In genomic region chr5:6579535-6579934, GRCh38 we compare ENCODE assay signal across 22 cellular contexts. TPM values are rescaled to one million over a fixed set of nuclear protein-coding genes. Genes with fewer than 3 reads are reported as not detected.
DNase-seq lines count a peak whose midpoint lies in the region; ATAC-seq and TF ChIP-seq lines count a peak whose summit lies in the region.
"Had no signal": no experiment of that assay in that cellular context is flagged by ENCODE, and none has a peak within 500 bp of the region (broad histone marks: within the 10 kb centered on the region; RNA-seq: fewer than 3 reads in every experiment).

No MANE protein-coding gene starts in this region.

- no peaks in the 10 kb centered on the region for H3K27me3 ChIP-seq in right atrium auricular region
- H3K27me3 ChIP-seq in left ventricle myocardium inferior (ENCODE audit: low read depth) = peaks cover 56% of the 10 kb centered on the region
- no peaks in the 10 kb centered on the region for H3K27me3 ChIP-seq in lung (ENCODE audit: control insufficient read depth, insufficient read depth)

- intact Hi-C loops in left ventricle myocardium inferior (cut with micrococcal nuclease) = no loop called here

- no peak overlapping the region for H3K27ac ChIP-seq in right atrium auricular region
- H3K27ac ChIP-seq in left ventricle myocardium inferior (replicated peaks) = no peak overlapping the region
- H3K27ac ChIP-seq in lung (ENCODE audit: low read depth in 1 of 2, low read length in 1 of 2) = no peak overlapping the region
- H3K27ac ChIP-seq: BLaER1 had no signal

- WGBS in lung, 2 donors = 73 to 75% methylated on average over 5 of the region's 5 CpGs

- H3K36me3 ChIP-seq in right atrium auricular region (no peaks in the 10 kb centered on the region), left ventricle myocardium inferior (no peaks in the 10 kb centered on the region), lung (ENCODE audit: control insufficient read depth in 2 of 2, insufficient read depth in 2 of 2, low read length in 2 of 2) (no peaks in the 10 kb centered on the region)
- H3K36me3 ChIP-seq: BE2C, BLaER1 had no signal

- no peaks in the 10 kb centered on the region for H3K9me3 ChIP-seq in right atrium auricular region
- H3K9me3 ChIP-seq in left ventricle myocardium inferior (replicated peaks) = no peaks in the 10 kb centered on the region
- peaks cover 0 to under 1% of the 10 kb centered on the region in 2 donors for H3K9me3 ChIP-seq in lung (ENCODE audit: control insufficient read depth in 2 of 2, insufficient read depth in 1 of 2, low read length in 1 of 2)
- H3K9me3 ChIP-seq: BE2C had no signal

- TF ChIP-seq CTCF in right atrium auricular region (IDR thresholded peaks at IDR 0.05) = no peak
- no peak for TF ChIP-seq CTCF in left ventricle myocardium inferior (IDR thresholded peaks at IDR 0.05; ENCODE audit: borderline replicate concordance)
- TF ChIP-seq CTCF in lung (IDR thresholded peaks at IDR 0.05; ENCODE audit: control extremely low read depth, extremely low read depth) = no peak

- H3K4me1 ChIP-seq in right atrium auricular region (peaks cover 0 to 16% of the 10 kb centered on the region in 2 donors), left ventricle myocardium inferior (peaks cover 24% of the 10 kb centered on the region), lung (ENCODE audit: control insufficient read depth in 2 of 2, insufficient read depth in 2 of 2, low read length in 2 of 2) (peaks cover 0 to 4% of the 10 kb centered on the region in 2 donors)
- H3K4me1 ChIP-seq: BE2C, BLaER1 had no signal

- H3K4me3 ChIP-seq in right atrium auricular region (no peak overlapping the region), left ventricle myocardium inferior (no peak overlapping the region), lung (no peak overlapping the region)
- H3K4me3 ChIP-seq: BLaER1, GM12878 had no signal

- ATAC-seq in lung (ENCODE audit: insufficient read depth, low FRiP score) = no peak
- ATAC-seq: GM12878 had no signal

- DNase-seq in right atrium auricular region (ENCODE audit: low spot score) = peak; percentile 32
- no peak for DNase-seq in left ventricle myocardium inferior
- DNase-seq in lung (ENCODE audit: low spot score) = peak; percentile 15
- DNase-seq in stimulated activated CD4-positive, alpha-beta T cell treated with anti-CD3 and anti-CD28 coated beads, Interleukin-4, amount 100 ng/mL, for 4 hours = no peak
- no peak for DNase-seq in T-helper 1 cell
- DNase-seq: 8988T; ACHN; BE2C; C1 segment of cervical spinal cord; CD4-positive, alpha-beta memory T cell; CD4-positive, CD25-positive, alpha-beta regulatory T cell; CD8-positive, alpha-beta memory T cell; COR-L47; DMS 273 treated with DMSO at 0.1 percent for 48 hours; DMS153; DMS53; DMS79; DND-41; EL; GDM1 had no signal

RNA-seq across cellular contexts. Expression of gene NSUN2, which starts 53.3 kb away (rescaled TPM):
- total RNA-seq in right atrium auricular region = 10 to 100 TPM; 21.2 to 21.4 TPM
- total RNA-seq in left ventricle myocardium inferior = 34.4 TPM
- total RNA-seq in lung = 10 to 100 TPM; 43.8 to 52.7 TPM
- 10 to 100 TPM; 36.6 to 44.3 TPM for polyA plus RNA-seq in lung

RNA-seq across cellular contexts. Expression of gene SRD5A1, which starts 53.7 kb away (rescaled TPM):
- total RNA-seq in right atrium auricular region (1 to 10 TPM in 1 of 2 donors, under 1 TPM in 1; 0.67 to 1.2 TPM), left ventricle myocardium inferior (2.5 TPM), lung (10 to 100 TPM in 1 of 2 donors, 1 to 10 TPM in 1; 5.5 to 14.4 TPM)
- polyA plus RNA-seq in lung = 1 to 10 TPM; 2.6 to 9.2 TPM

Comparison
In these comparisons a context has a peak if more than half of its experiments do, and no peak if none do; other contexts are left out.
1. DNase-seq: peak in right atrium auricular region (single experiment) and lung (single experiment); none in left ventricle myocardium inferior (single experiment), stimulated activated CD4-positive, alpha-beta T cell treated with anti-CD3 and anti-CD28 coated beads, Interleukin-4, amount 100 ng/mL, for 4 hours (0 of 2) and T-helper 1 cell (0 of 5).